In genomic region chrX:103398321-103398937, GRCh38 we compare ENCODE assay signal across 10 cellular contexts. TPM values are rescaled to one million over a fixed set of nuclear protein-coding genes. Genes with fewer than 3 reads are reported as not detected.
DNase-seq lines count a peak whose midpoint lies in the region; ATAC-seq, FAIRE-seq and TF ChIP-seq lines count a peak whose summit lies in the region.
"Had no signal": no experiment of that assay in that cellular context is flagged by ENCODE, and none has a peak within 500 bp of the region (broad histone marks: within the 10 kb centered on the region; RNA-seq: fewer than 3 reads in every experiment).

No MANE protein-coding gene starts in this region.

- no peaks in the 10 kb centered on the region for H3K4me1 Mint-ChIP-seq in activated T-helper 1 cell treated with anti-CD3 and anti-CD28 coated beads, Interleukin-12 subunit alpha, Interleukin-12 subunit beta, Interleukin-2, Interleukin-4 antibody, amounts not matched to agents 30 ng/mL and 10 ng/mL and 1 ng/mL, durations not matched to agents 14 hours and 24 hours and 36 hours (ENCODE audit: low read depth)

- no peak for TF ChIP-seq POLR2A in H54 (IDR thresholded peaks at IDR 0.05; ENCODE audit: low read depth, low read length)

- DNase-seq in ACHN: peak; percentile 71
- DNase-seq in H54 (ENCODE audit: insufficient read length, low spot score): peak; percentile 25
- DNase-seq in SW480 (ENCODE audit: low spot score): peak; percentile 78
- DNase-seq in foreskin melanocyte: peak; percentile 85
- DNase-seq in activated T-helper 1 cell treated with anti-CD3 and anti-CD28 coated beads, Interleukin-12 subunit alpha, Interleukin-12 subunit beta, Interleukin-2, Interleukin-4 antibody, amounts not matched to agents 30 ng/mL and 10 ng/mL and 1 ng/mL, durations not matched to agents 14 hours and 24 hours and 36 hours (ENCODE audit: low spot score): no peak
- DNase-seq in activated gamma-delta T cell (lab: John Stamatoyannopoulos, UW): no peak
- DNase-seq: activated CD4-positive, alpha-beta T cell treated with anti-CD3 and anti-CD28 coated beads, Interleukin-2, amount 50 U/mL, for 48 hours; DMS 273 treated with DMSO at 0.1 percent for 48 hours had no signal

- H3K27me3 Mint-ChIP-seq in activated T-helper 1 cell treated with anti-CD3 and anti-CD28 coated beads, Interleukin-12 subunit alpha, Interleukin-12 subunit beta, Interleukin-2, Interleukin-4 antibody, amounts not matched to agents 30 ng/mL and 10 ng/mL and 1 ng/mL, durations not matched to agents 14 hours and 24 hours and 36 hours (ENCODE audit: insufficient read depth): no peaks in the 10 kb centered on the region

- in situ Hi-C loops in ACHN (cut with HindIII; ENCODE audit: low pct_ligation_motif_present, low pct_unique_long_range_greater_than_20kb, low sequenced_read_pairs): no loop called here

- intact Hi-C loops in activated T-helper 1 cell treated with anti-CD3 and anti-CD28 coated beads, Interleukin-12 subunit alpha, Interleukin-12 subunit beta, Interleukin-2, Interleukin-4 antibody, amounts not matched to agents 30 ng/mL and 10 ng/mL and 1 ng/mL, durations not matched to agents 14 hours and 24 hours and 36 hours (cut with micrococcal nuclease): no loop called here

- no peak overlapping the region for H3K27ac Mint-ChIP-seq in activated T-helper 1 cell treated with anti-CD3 and anti-CD28 coated beads, Interleukin-12 subunit alpha, Interleukin-12 subunit beta, Interleukin-2, Interleukin-4 antibody, amounts not matched to agents 30 ng/mL and 10 ng/mL and 1 ng/mL, durations not matched to agents 14 hours and 24 hours and 36 hours

- ATAC-seq in HG03378 (IDR thresholded peaks at IDR 0.05; ENCODE audit: unreplicated experiment): no peak
- no peak for ATAC-seq in HG03108 (IDR thresholded peaks at IDR 0.05; ENCODE audit: unreplicated experiment)

- H3K36me3 Mint-ChIP-seq in activated T-helper 1 cell treated with anti-CD3 and anti-CD28 coated beads, Interleukin-12 subunit alpha, Interleukin-12 subunit beta, Interleukin-2, Interleukin-4 antibody, amounts not matched to agents 30 ng/mL and 10 ng/mL and 1 ng/mL, durations not matched to agents 14 hours and 24 hours and 36 hours (ENCODE audit: low read depth): no peaks in the 10 kb centered on the region

- H3K4me3 Mint-ChIP-seq in activated T-helper 1 cell treated with anti-CD3 and anti-CD28 coated beads, Interleukin-12 subunit alpha, Interleukin-12 subunit beta, Interleukin-2, Interleukin-4 antibody, amounts not matched to agents 30 ng/mL and 10 ng/mL and 1 ng/mL, durations not matched to agents 14 hours and 24 hours and 36 hours: no peak overlapping the region

- FAIRE-seq in H54 (lab: Jason Lieb, UNC): peak; percentile 33

- H3K9me3 Mint-ChIP-seq in activated T-helper 1 cell treated with anti-CD3 and anti-CD28 coated beads, Interleukin-12 subunit alpha, Interleukin-12 subunit beta, Interleukin-2, Interleukin-4 antibody, amounts not matched to agents 30 ng/mL and 10 ng/mL and 1 ng/mL, durations not matched to agents 14 hours and 24 hours and 36 hours: no peaks in the 10 kb centered on the region

RNA-seq across cellular contexts. Expression of gene BEX3, which starts 22.1 kb away (rescaled TPM):
- total RNA-seq in activated T-helper 1 cell treated with anti-CD3 and anti-CD28 coated beads, Interleukin-12 subunit alpha, Interleukin-12 subunit beta, Interleukin-2, Interleukin-4 antibody, amounts not matched to agents 30 ng/mL and 10 ng/mL and 1 ng/mL, durations not matched to agents 14 hours and 24 hours and 36 hours: 2.2 and 2.8 TPM in 2 replicates

RNA-seq across cellular contexts. Expression of gene TCEAL9, which starts 42.1 kb away (rescaled TPM):
- total RNA-seq in activated T-helper 1 cell treated with anti-CD3 and anti-CD28 coated beads, Interleukin-12 subunit alpha, Interleukin-12 subunit beta, Interleukin-2, Interleukin-4 antibody, amounts not matched to agents 30 ng/mL and 10 ng/mL and 1 ng/mL, durations not matched to agents 14 hours and 24 hours and 36 hours: 0.13 and 0.32 TPM in 2 replicates

Comparison
In these comparisons a context has a peak if more than half of its experiments do, and no peak if none do; other contexts are left out.
1. DNase-seq: peak in ACHN (single experiment), H54 (single experiment), SW480 (single experiment) and foreskin melanocyte (single experiment); none in activated T-helper 1 cell treated with anti-CD3 and anti-CD28 coated beads, Interleukin-12 subunit alpha, Interleukin-12 subunit beta, Interleukin-2, Interleukin-4 antibody, amounts not matched to agents 30 ng/mL and 10 ng/mL and 1 ng/mL, durations not matched to agents 14 hours and 24 hours and 36 hours (single experiment) and activated gamma-delta T cell (single experiment).